ENCODE assay signal across 8 cellular contexts in genomic region chr20:35147575-35148071, GRCh38. TPM values are rescaled to one million over a fixed set of nuclear protein-coding genes. Genes with fewer than 3 reads are reported as not detected.
DNase-seq lines count a peak whose midpoint lies in the region; ATAC-seq and TF ChIP-seq lines count a peak whose summit lies in the region.
"Not testable (repeated sequence)": the region's sequence is repeated elsewhere in the genome, so short reads cannot be mapped to it uniquely, and the experiment has no call there.

No MANE protein-coding gene starts in this region.

- H3K27me3 Mint-ChIP-seq in activated CD8-positive, alpha-beta T cell treated with anti-CD3 and anti-CD28 coated beads for 36 hours, result not testable (repeated sequence)

- H3K36me3 Mint-ChIP-seq in activated CD8-positive, alpha-beta T cell treated with anti-CD3 and anti-CD28 coated beads for 36 hours (ENCODE audit: low read depth), result peaks cover 11% of the 10 kb centered on the region

- H3K27me3 ChIP-seq in dorsolateral prefrontal cortex, result not testable (repeated sequence)

- intact Hi-C loops in activated CD8-positive, alpha-beta T cell treated with anti-CD3 and anti-CD28 coated beads for 36 hours (cut with micrococcal nuclease), result loop anchor here (10.0 kb wide), 1 partner anchor 53 kb away; the partner anchor contains the start of gene TRPC4AP
- intact Hi-C loops in dorsolateral prefrontal cortex (cut with DNase I), result loop anchor here (5.0 to 10.0 kb wide), 7 partner anchors 55 to 307 kb away; partner anchors contain the start of genes TRPC4AP (in 2 of the 2), ACSS2 (in 1 of the 2), CEP250 (in 1 of the 2) and EIF6 (in 1 of the 2)

- ATAC-seq in GM18907 (IDR thresholded peaks at IDR 0.05; ENCODE audit: unreplicated experiment), result peak; percentile 6
- ATAC-seq in HG03025 (IDR thresholded peaks at IDR 0.05; ENCODE audit: low FRiP score, unreplicated experiment), result peak; percentile 17
- ATAC-seq in activated CD8-positive, alpha-beta T cell treated with anti-CD3 and anti-CD28 coated beads for 36 hours, result peak; percentile 14

- H3K27ac Mint-ChIP-seq in activated CD8-positive, alpha-beta T cell treated with anti-CD3 and anti-CD28 coated beads for 36 hours, result peak overlapping the region; percentile 90

- CTCF ChIA-PET in AG04449 (lab: Yijun Ruan, JAX), result interaction anchor here (0.7 to 11.9 kb wide), 19 partner anchors 10 to 316 kb away, joined by 3 to 271 read pairs (median 5); partner anchors contain the start of genes CEP250 and MMP24OS
- CTCF ChIA-PET in activated CD8-positive, alpha-beta T cell treated with anti-CD3 and anti-CD28 coated beads for 36 hours (lab: Charles Lee), result interaction anchor here (0.9 to 4.3 kb wide), 10 partner anchors 18 to 137 kb away, joined by 3 to 48 read pairs (median 4); partner anchors contain the start of genes EIF6 and MMP24OS

- H3K9me3 Mint-ChIP-seq in activated CD8-positive, alpha-beta T cell treated with anti-CD3 and anti-CD28 coated beads for 36 hours, result not testable (repeated sequence)

- H3K4me3 ChIP-seq in AG04449 (ENCODE audit: low read depth, low read length) (peak overlapping the region; percentile 95), dorsolateral prefrontal cortex (peak overlapping the region; percentile 57 to 98 (median 84)), skeletal muscle cell (ENCODE audit: low read depth, low read length) (peak overlapping the region; percentile 80)

- POLR2A ChIA-PET in AG04449 (lab: Yijun Ruan, JAX), result interaction anchor here (0.6 to 1.6 kb wide), 6 partner anchors 36 to 136 kb away, joined by 3 to 5 read pairs (median 3); no protein-coding TSS in a partner anchor
- POLR2A ChIA-PET in activated CD8-positive, alpha-beta T cell treated with anti-CD3 and anti-CD28 coated beads for 36 hours (lab: Charles Lee), result interaction anchor here (0.6 to 2.2 kb wide), 11 partner anchors 12 to 278 kb away, joined by 3 to 8 read pairs (median 4); partner anchors contain the start of gene ACSS2

- H3K4me1 Mint-ChIP-seq in activated CD8-positive, alpha-beta T cell treated with anti-CD3 and anti-CD28 coated beads for 36 hours (ENCODE audit: low read depth), result peaks cover 23% of the 10 kb centered on the region

- DNase-seq in AG04449 (ENCODE audit: low read depth, low spot score); skeletal muscle cell (ENCODE audit: low read depth): not testable (repeated sequence)
- DNase-seq in NCI-H82 (lab: John Stamatoyannopoulos, UW) (peak; percentile 66), dorsolateral prefrontal cortex (peak in 3 of 10 donors; percentile 27 to 37 (median 28)), kidney glomerular epithelial cell (lab: John Stamatoyannopoulos, UW) (peak; percentile 85)
- DNase-seq in activated CD8-positive, alpha-beta T cell treated with anti-CD3 and anti-CD28 coated beads for 36 hours, result peak; percentile 40

- peak overlapping the region; percentile 95 for H3K4me3 Mint-ChIP-seq in activated CD8-positive, alpha-beta T cell treated with anti-CD3 and anti-CD28 coated beads for 36 hours

- TF ChIP-seq CTCF in AG04449 (IDR thresholded peaks at IDR 0.05; ENCODE audit: insufficient read depth, low read length, missing control alignments); activated CD8-positive, alpha-beta T cell treated with anti-CD3 and anti-CD28 coated beads for 36 hours (IDR thresholded peaks at IDR 0.05): not testable (repeated sequence)
- TF ChIP-seq CTCF in dorsolateral prefrontal cortex (IDR thresholded peaks at IDR 0.05 in 54 of 56, conservative IDR thresholded peaks at IDR 0.05 in 2 of 56; ENCODE audit: low read depth in 1 of 56, partially characterized antibody in 56 of 56), result peak in 1 of 56 donors; percentile 1

- peak overlapping the region in 54 of 59 donors; percentile 9 to 90 (median 74) for H3K27ac ChIP-seq in dorsolateral prefrontal cortex

RNA-seq across cellular contexts. Expression of gene EDEM2, which starts 0.5 kb away (rescaled TPM):
- total RNA-seq in activated CD8-positive, alpha-beta T cell treated with anti-CD3 and anti-CD28 coated beads for 36 hours, result 10 to 100 TPM; 14.4 to 16.0 TPM
- total RNA-seq in dorsolateral prefrontal cortex, result 10 to 100 TPM in 70 of 120 experiments, 1 to 10 TPM in 50; 6.3 to 15.8 (median 10.3) TPM

RNA-seq across cellular contexts. Expression of gene PROCR, which starts 24.2 kb away (rescaled TPM):
- total RNA-seq in activated CD8-positive, alpha-beta T cell treated with anti-CD3 and anti-CD28 coated beads for 36 hours, result 1 to 10 TPM; 2.3 to 3.0 TPM
- total RNA-seq in dorsolateral prefrontal cortex, result 1 to 10 TPM in 105 of 120 experiments, under 1 TPM in 15; 0.47 to 8.8 (median 1.9) TPM

RNA-seq across cellular contexts. Expression of gene TRPC4AP, which starts 55.0 kb away (rescaled TPM):
- total RNA-seq in activated CD8-positive, alpha-beta T cell treated with anti-CD3 and anti-CD28 coated beads for 36 hours, result 10 to 100 TPM; 34.2 to 38.2 TPM
- total RNA-seq in dorsolateral prefrontal cortex, result 10 to 100 TPM; 43.4 to 98.1 (median 66.6) TPM
